ENCODE assay signal across 6 cellular contexts in genomic region chr15:75483556-75483955, GRCh38. TPM values are rescaled to one million over a fixed set of nuclear protein-coding genes. Genes with fewer than 3 reads are reported as not detected.
DNase-seq lines count a peak whose midpoint lies in the region; FAIRE-seq and TF ChIP-seq lines count a peak whose summit lies in the region.
"Not testable (repeated sequence)": the region's sequence is repeated elsewhere in the genome, so short reads cannot be mapped to it uniquely, and the experiment has no call there.

No MANE protein-coding gene starts in this region.

- not testable (repeated sequence) for H3K9me3 ChIP-seq in endothelial cell of umbilical vein (replicated peaks; ENCODE audit: control insufficient read depth, insufficient read depth, low read length)

- not testable (repeated sequence) for H2AFZ ChIP-seq in endothelial cell of umbilical vein (ENCODE audit: low read depth, low read length)

- BruUV-seq in endothelial cell of umbilical vein (replicated peaks; lab: Mats Ljungman, UMichigan), result not testable (repeated sequence)

- not testable (repeated sequence) for H3K9ac ChIP-seq in endothelial cell of umbilical vein (replicated peaks; ENCODE audit: extremely low read depth, insufficient read depth, low read length)

- H3K4me3 ChIP-seq in HFF-Myc (replicated peaks; ENCODE audit: low read depth, low read length); brain microvascular endothelial cell (ENCODE audit: low read depth, low read length); endothelial cell of umbilical vein (replicated peaks in 1 of 3; ENCODE audit: insufficient read depth in 1 of 3, low read depth in 1 of 3, low read length in 3 of 3): not testable (repeated sequence)

- TF ChIP-seq CTCF in HFF-Myc (IDR thresholded peaks at IDR 0.05; ENCODE audit: low read depth, low read length, missing control alignments); brain microvascular endothelial cell (IDR thresholded peaks at IDR 0.05; ENCODE audit: low read depth, low read length, missing control alignments); endothelial cell of umbilical vein (IDR thresholded peaks at IDR 0.05; ENCODE audit: extremely low read depth in 1 of 2, insufficient read depth in 1 of 2, low read depth in 1 of 2, low read length in 2 of 2): not testable (repeated sequence)

- H3K36me3 ChIP-seq in brain microvascular endothelial cell (replicated peaks), result peaks cover 24% of the 10 kb centered on the region
- not testable (repeated sequence) for H3K36me3 ChIP-seq in endothelial cell of umbilical vein (ENCODE audit: control insufficient read depth in 2 of 2, extremely low read depth in 1 of 2, insufficient read depth in 2 of 2, low read length in 2 of 2)

- peak; percentile 9 for DNase-seq in HFF-Myc (ENCODE audit: extremely low read depth, low read depth)
- peak; percentile 7 for DNase-seq in brain microvascular endothelial cell
- peak; percentile 3 to 77 for DNase-seq in dermis microvascular lymphatic vessel endothelial cell (ENCODE audit: low read depth in 2 of 2)
- peak; percentile 83 for DNase-seq in endothelial cell of umbilical vein (ENCODE audit: low read depth, low spot score)
- peak; percentile 23 for DNase-seq in glomerular endothelial cell (ENCODE audit: extremely low read depth, low read depth, low spot score)
- DNase-seq in pulmonary artery endothelial cell (ENCODE audit: low read depth, low spot score), result peak; percentile 52

- CTCF ChIA-PET in endothelial cell of umbilical vein (lab: Charles Lee), result not testable (repeated sequence)

- H3K27me3 ChIP-seq in brain microvascular endothelial cell (replicated peaks); endothelial cell of umbilical vein (ENCODE audit: control insufficient read depth in 2 of 2, insufficient read depth in 2 of 2, low read length in 2 of 2): not testable (repeated sequence)

- not testable (repeated sequence) for H3K79me2 ChIP-seq in endothelial cell of umbilical vein (ENCODE audit: control insufficient read depth, insufficient read depth, low read length)

- not testable (repeated sequence) for H4K20me1 ChIP-seq in endothelial cell of umbilical vein (replicated peaks; ENCODE audit: control insufficient read depth, extremely low read depth, insufficient read depth, low read length)

- intact Hi-C loops in endothelial cell of umbilical vein (cut with micrococcal nuclease), result not testable (repeated sequence)

- not testable (repeated sequence) for H3K9me1 ChIP-seq in endothelial cell of umbilical vein (replicated peaks; ENCODE audit: control insufficient read depth, extremely low read depth, insufficient read depth, low read length)

- peak; percentile 24 for TF ChIP-seq POLR2A in endothelial cell of umbilical vein (IDR thresholded peaks at IDR 0.05; ENCODE audit: low read depth, low read length)

- POLR2A ChIA-PET in endothelial cell of umbilical vein (lab: Charles Lee), result not testable (repeated sequence)

- dilution Hi-C loops in endothelial cell of umbilical vein (cut with MboI; ENCODE audit: extremely low pct_ligation_motif_present, low sequenced_read_pairs), result not testable (repeated sequence)

- peak; percentile 89 for FAIRE-seq in endothelial cell of umbilical vein (lab: Jason Lieb, UNC)

- in situ Hi-C loops in brain microvascular endothelial cell (cut with HindIII; ENCODE audit: low pct_ligation_motif_present, low sequenced_read_pairs), result not testable (repeated sequence)

- H3K4me2 ChIP-seq in endothelial cell of umbilical vein (ENCODE audit: insufficient read depth, low read length), result peak overlapping the region; percentile 55

- not testable (repeated sequence) for H3K27ac ChIP-seq in brain microvascular endothelial cell
- peak overlapping the region; percentile 22 for H3K27ac ChIP-seq in endothelial cell of umbilical vein (ENCODE audit: insufficient read depth, low read depth, low read length)

- H3K4me1 ChIP-seq in endothelial cell of umbilical vein (ENCODE audit: control insufficient read depth, extremely low read depth, insufficient read depth, low read length), result peaks cover 19% of the 10 kb centered on the region

RNA-seq across cellular contexts. Expression of gene SIN3A, which starts 32.1 kb away (rescaled TPM):
- 23.1 and 29.6 TPM in 2 replicates for total RNA-seq in dermis microvascular lymphatic vessel endothelial cell
- 44.5 and 50.5 TPM in 2 replicates for total RNA-seq in endothelial cell of umbilical vein
- 30.6 and 33.7 TPM in 2 replicates for polyA plus RNA-seq in endothelial cell of umbilical vein
- polyA plus RNA-seq in endothelial cell of umbilical vein (2011; cell fraction: cytosol; rRNA removed), result 20.1 and 23.1 TPM in 2 replicates
- polyA plus RNA-seq in endothelial cell of umbilical vein (2011; cell fraction: nucleus; rRNA removed), result 32.9 and 34.7 TPM in 2 replicates
- 19.2 and 20.3 TPM in 2 replicates for polyA plus RNA-seq in endothelial cell of umbilical vein (2012)
- 59.3 and 62.0 TPM in 2 replicates for polyA minus RNA-seq in endothelial cell of umbilical vein
- polyA minus RNA-seq in endothelial cell of umbilical vein (2011; cell fraction: cytosol; rRNA and poly(A)+ RNA removed), result 32.8 TPM
- polyA minus RNA-seq in endothelial cell of umbilical vein (2011; cell fraction: nucleus; rRNA and poly(A)+ RNA removed), result 38.5 and 48.7 TPM in 2 replicates
- 25.1 and 40.8 TPM in 2 replicates for total RNA-seq in glomerular endothelial cell
- 20.8 and 25.7 TPM in 2 replicates for total RNA-seq in pulmonary artery endothelial cell

Comparison
In these comparisons a context has a peak if more than half of its experiments do, and no peak if none do; other contexts are left out.
1. DNase-seq: peak in every context shown above with its lines; median percentile 83 in endothelial cell of umbilical vein; 52 in pulmonary artery endothelial cell; 40 in dermis microvascular lymphatic vessel endothelial cell; 23 in glomerular endothelial cell; 9 in HFF-Myc; 7 in brain microvascular endothelial cell.